Comparison of ENCODE assay signal across 8 cellular contexts in the genomic region with DNA sequence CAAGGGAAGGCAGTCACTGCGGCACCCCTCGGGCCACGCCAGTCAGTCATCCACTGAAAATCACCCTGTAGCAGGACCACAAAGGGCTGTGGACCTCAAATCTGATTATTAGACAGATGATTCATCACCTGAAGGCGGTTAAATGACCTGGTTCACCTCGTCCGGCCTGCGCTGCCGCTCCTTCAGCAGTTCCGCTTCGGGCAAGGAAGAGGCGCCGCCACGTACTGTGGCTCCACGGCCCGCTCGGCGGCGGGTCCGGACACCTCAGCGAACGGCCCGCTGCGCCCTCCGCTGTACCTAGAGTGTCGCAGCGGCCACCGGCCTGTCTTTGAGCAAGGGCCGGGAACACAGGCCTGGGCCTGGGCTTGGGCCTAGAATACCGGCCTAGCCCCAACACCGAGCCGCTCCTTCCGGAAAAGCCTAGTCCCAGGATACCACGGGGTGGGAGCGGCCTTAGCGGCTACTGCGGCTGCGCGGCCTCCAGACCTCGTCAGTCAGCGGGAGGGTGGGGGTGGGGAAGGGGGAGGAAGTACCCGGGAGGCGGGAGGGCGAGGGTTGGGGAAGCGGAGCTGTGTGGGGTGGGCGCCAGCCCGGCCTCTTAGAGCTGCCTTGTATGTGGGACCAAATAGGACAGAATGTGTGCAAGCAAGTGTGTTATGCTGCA. TPM values are rescaled to one million over a fixed set of nuclear protein-coding genes. Genes with fewer than 3 reads are reported as not detected.
DNase-seq lines count a peak whose midpoint lies in the region; ATAC-seq, FAIRE-seq and TF ChIP-seq lines count a peak whose summit lies in the region.

A gene with protein sequence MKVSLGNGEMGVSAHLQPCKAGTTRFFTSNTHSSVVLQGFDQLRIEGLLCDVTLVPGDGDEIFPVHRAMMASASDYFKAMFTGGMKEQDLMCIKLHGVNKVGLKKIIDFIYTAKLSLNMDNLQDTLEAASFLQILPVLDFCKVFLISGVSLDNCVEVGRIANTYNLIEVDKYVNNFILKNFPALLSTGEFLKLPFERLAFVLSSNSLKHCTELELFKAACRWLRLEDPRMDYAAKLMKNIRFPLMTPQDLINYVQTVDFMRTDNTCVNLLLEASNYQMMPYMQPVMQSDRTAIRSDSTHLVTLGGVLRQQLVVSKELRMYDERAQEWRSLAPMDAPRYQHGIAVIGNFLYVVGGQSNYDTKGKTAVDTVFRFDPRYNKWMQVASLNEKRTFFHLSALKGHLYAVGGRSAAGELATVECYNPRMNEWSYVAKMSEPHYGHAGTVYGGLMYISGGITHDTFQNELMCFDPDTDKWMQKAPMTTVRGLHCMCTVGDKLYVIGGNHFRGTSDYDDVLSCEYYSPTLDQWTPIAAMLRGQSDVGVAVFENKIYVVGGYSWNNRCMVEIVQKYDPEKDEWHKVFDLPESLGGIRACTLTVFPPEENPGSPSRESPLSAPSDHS (minus strand): TSS at position 436 of the 664 bp plus-strand sequence. CDS start 545 bp downstream, outside the sequence.

- H3K9me3 ChIP-seq in Loucy (ENCODE audit: insufficient read depth, low read depth, low read length), result no peaks in the 10 kb centered on the region
- no peaks in the 10 kb centered on the region for H3K9me3 ChIP-seq in ovary
- H3K9me3 ChIP-seq in thymus (ENCODE audit: control insufficient read depth), result no peaks in the 10 kb centered on the region

- peak; percentile 93 for DNase-seq in ELR (ENCODE audit: low read depth)
- peak; percentile 86 for DNase-seq in H54 (ENCODE audit: insufficient read length, low spot score)
- DNase-seq in SK-N-DZ (ENCODE audit: low spot score), result peak; percentile 57
- DNase-seq in Right ventricle myocardium inferior (ENCODE audit: missing footprints), result peak; percentile 96
- DNase-seq in ovary, result peak; percentile 92 to 95 (median 93)

- peak; percentile 100 for ATAC-seq in Right ventricle myocardium inferior

- TF ChIP-seq POLR2A in H54 (IDR thresholded peaks at IDR 0.05; ENCODE audit: low read depth, low read length) (peak; percentile 49; the same call in 1 of the 2 replicates), ovary (IDR thresholded peaks at IDR 0.05) (peak; percentile 65)

- H3K79me2 ChIP-seq in Loucy (ENCODE audit: insufficient read depth, low read length), result peaks cover 50% of the 10 kb centered on the region

- no peaks in the 10 kb centered on the region for H3F3A ChIP-seq in Loucy (ENCODE audit: low read depth)

- H3K4me3 Mint-ChIP-seq in activated naive CD8-positive, alpha-beta T cell, result peak within 1 kb of the TSS; percentile 96

- peak; percentile 66 for FAIRE-seq in H54 (lab: Jason Lieb, UNC)

- H3K27me3 Mint-ChIP-seq in activated naive CD8-positive, alpha-beta T cell, result no peaks in the 10 kb centered on the region

- no peaks in the 10 kb centered on the region for H3K9me3 Mint-ChIP-seq in activated naive CD8-positive, alpha-beta T cell (ENCODE audit: low read depth)

- TF ChIP-seq EP300 in ovary (IDR thresholded peaks at IDR 0.05), result no peak

- H3K27ac ChIP-seq in ovary (peak within 1 kb of the TSS; percentile 86 to 92), thymus (ENCODE audit: low read depth) (peak within 1 kb of the TSS; percentile 96)

- H3K9ac ChIP-seq in Loucy (ENCODE audit: low read depth, low read length, poor library complexity, severe bottlenecking), result peak within 1 kb of the TSS; percentile 96

- no peaks in the 10 kb centered on the region for H3K36me3 ChIP-seq in Loucy (ENCODE audit: insufficient read depth, low read length)
- H3K36me3 ChIP-seq in ovary, result no peaks in the 10 kb centered on the region
- H3K36me3 ChIP-seq in thymus (ENCODE audit: control insufficient read depth, insufficient read depth), result no peaks in the 10 kb centered on the region

- H3K36me3 Mint-ChIP-seq in activated naive CD8-positive, alpha-beta T cell, result peaks cover 17% of the 10 kb centered on the region

- intact Hi-C loops in Right ventricle myocardium inferior (cut with DNase I) (loop anchor here (5.0 kb wide), 1 partner anchor 467 kb away; the partner anchor contains the start of gene MTAP), ovary (cut with DNase I) (no loop called here)

- TF ChIP-seq CTCF in Loucy (conservative IDR thresholded peaks at IDR 0.05; ENCODE audit: low read length) (no peak), ovary (IDR thresholded peaks at IDR 0.05) (peak in 1 of 3 donors; percentile 15)

- WGBS in ovary, 3 donors, result 0 to 1% (median 0%) methylated on average over 28 to 46 of the region's 46 CpGs
- under 1% methylated on average over 46 of the region's 46 CpGs for WGBS in thymus

- H3K9me2 ChIP-seq in Loucy (replicated peaks; ENCODE audit: low read depth, low read length), result no peaks in the 10 kb centered on the region

- H3K4me3 ChIP-seq in Loucy (ENCODE audit: low read length, poor library complexity, severe bottlenecking), result peak within 1 kb of the TSS; percentile 81
- H3K4me3 ChIP-seq in ovary, result peak within 1 kb of the TSS; percentile 81
- H3K4me3 ChIP-seq in thymus (ENCODE audit: low read length), result peak within 1 kb of the TSS; percentile 99

- peaks cover 56% of the 10 kb centered on the region for H3K4me1 Mint-ChIP-seq in activated naive CD8-positive, alpha-beta T cell (ENCODE audit: low read depth)

- H3K27me3 ChIP-seq in Loucy (ENCODE audit: insufficient read depth, low read length, poor library complexity, severe bottlenecking), result no peaks in the 10 kb centered on the region
- no peaks in the 10 kb centered on the region for H3K27me3 ChIP-seq in ovary
- H3K27me3 ChIP-seq in thymus (ENCODE audit: control insufficient read depth, insufficient read depth), result no peaks in the 10 kb centered on the region

- H3K4me2 ChIP-seq in Loucy (ENCODE audit: low read depth, low read length, poor library complexity, severe bottlenecking), result peak within 1 kb of the TSS; percentile 77

- peaks cover 35% of the 10 kb centered on the region for H4K20me1 ChIP-seq in Loucy (ENCODE audit: insufficient read depth, low read length, poor library complexity, severe bottlenecking)

- peaks cover 8% of the 10 kb centered on the region for H3K4me1 ChIP-seq in Loucy (ENCODE audit: insufficient read depth, low read length, poor library complexity, severe bottlenecking)
- H3K4me1 ChIP-seq in ovary (ENCODE audit: insufficient read depth), result peaks cover 9% of the 10 kb centered on the region
- peaks cover 14% of the 10 kb centered on the region for H3K4me1 ChIP-seq in thymus (ENCODE audit: control insufficient read depth, insufficient read depth, low read length)

- peak within 1 kb of the TSS; percentile 82 for H2AFZ ChIP-seq in Loucy (ENCODE audit: low read length)

- H3K27ac Mint-ChIP-seq in activated naive CD8-positive, alpha-beta T cell, result peak within 1 kb of the TSS; percentile 93

RNA-seq across cellular contexts. Expression of the gene that starts here (rescaled TPM):
- polyA plus RNA-seq in SK-N-DZ (2014; cell fraction: cytosol; rRNA removed), result 7.0 and 8.8 TPM in 2 replicates
- 3.3 and 4.6 TPM in 2 replicates for polyA plus RNA-seq in SK-N-DZ (2014; cell fraction: nucleus; rRNA removed)
- total RNA-seq in Right ventricle myocardium inferior (12.2 TPM), ovary (10 to 100 TPM; 22.3 to 35.9 (median 29.6) TPM)
- polyA plus RNA-seq in ovary (10 to 100 TPM; 14.3 to 22.6 TPM), thymus (14.4 TPM)

Comparison
In these comparisons a context has a peak if more than half of its experiments do, and no peak if none do; other contexts are left out.
1. Peak in every context shown above with its lines: DNase-seq, ATAC-seq, H3K4me3 ChIP-seq and H3K27ac ChIP-seq.